Comparison of ENCODE assay signal across 8 cellular contexts in the genomic region with DNA sequence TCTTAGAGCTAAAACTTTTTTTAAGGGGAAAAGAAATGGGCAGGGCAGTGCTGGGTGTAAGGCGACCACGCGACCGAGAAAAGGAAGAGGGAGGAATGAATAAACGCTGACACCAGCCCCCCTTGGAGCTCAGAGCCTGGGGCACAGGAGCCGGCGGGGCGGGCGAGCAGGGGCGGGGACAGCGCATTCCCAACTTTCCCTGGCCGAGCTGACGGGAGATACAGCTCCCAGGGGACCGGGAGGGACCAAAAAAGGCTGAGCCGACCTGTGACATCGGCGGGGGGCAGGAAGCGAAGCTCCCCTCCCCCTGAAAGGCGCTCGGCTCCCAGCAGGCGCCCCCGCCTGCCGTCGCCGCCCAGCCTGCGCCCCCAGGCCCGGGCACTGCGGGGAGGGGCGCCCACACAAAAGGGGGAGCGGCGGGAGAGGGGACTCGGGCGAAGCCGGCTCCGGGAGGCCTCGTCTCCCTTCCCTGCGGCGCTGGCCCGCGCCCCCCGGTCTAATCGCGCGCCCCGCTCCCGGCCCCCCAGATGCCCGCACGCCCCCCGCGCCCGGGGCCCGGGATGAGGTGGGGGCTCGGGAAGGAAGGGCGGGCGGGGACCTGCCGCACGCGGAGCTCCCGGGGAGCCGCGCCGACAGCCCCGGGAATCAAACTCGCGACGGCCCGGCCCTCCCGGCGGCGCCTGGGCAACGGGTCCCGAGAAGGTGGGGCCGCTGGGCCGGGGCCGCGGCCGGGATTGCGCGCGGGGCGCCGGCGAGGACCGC. TPM values are rescaled to one million over a fixed set of nuclear protein-coding genes. Genes with fewer than 3 reads are reported as not detected.
DNase-seq lines count a peak whose midpoint lies in the region; ATAC-seq and TF ChIP-seq lines count a peak whose summit lies in the region.

No MANE protein-coding gene starts in this region.

- POLR2A ChIA-PET in CD4-positive, alpha-beta memory T cell (lab: Charles Lee; ENCODE audit: partially characterized antibody): interaction anchor here (0.9 to 2.8 kb wide), 4 partner anchors 28 to 45 kb away, joined by 3 to 12 read pairs (median 6); no protein-coding TSS in a partner anchor

- H3K23ac ChIP-seq in mesendoderm (ENCODE audit: low read length): no peak overlapping the region

- no peak overlapping the region for H2AK5ac ChIP-seq in mesendoderm (ENCODE audit: low read length)

- H3K27me3 Mint-ChIP-seq in CD4-positive, alpha-beta memory T cell: peaks cover 2 to 6% of the 10 kb centered on the region in 2 donors
- peaks cover 19% of the 10 kb centered on the region for H3K27me3 Mint-ChIP-seq in endothelial cell (ENCODE audit: unreplicated experiment)

- H3K27ac Mint-ChIP-seq in CD4-positive, alpha-beta memory T cell: no peak overlapping the region
- peak overlapping the region; percentile 68 for H3K27ac Mint-ChIP-seq in endothelial cell (ENCODE audit: unreplicated experiment)

- peak; percentile 20 for TF ChIP-seq POLR2A in transverse colon (IDR thresholded peaks at IDR 0.05)

- intact Hi-C loops in CD4-positive, alpha-beta memory T cell (cut with micrococcal nuclease): loop anchor here (5.0 kb wide), 1 partner anchor 43 kb away; no protein-coding TSS in a partner anchor
- intact Hi-C loops in transverse colon (cut with DNase I; ENCODE audit: low total_unique reads): no loop called here

- peaks cover 18 to 35% (median 25%) of the 10 kb centered on the region in 4 donors for H3K4me1 Mint-ChIP-seq in CD4-positive, alpha-beta memory T cell
- H3K4me1 Mint-ChIP-seq in endothelial cell (ENCODE audit: unreplicated experiment): peaks cover 26% of the 10 kb centered on the region

- in situ Hi-C loops in transverse colon (cut with MboI; ENCODE audit: low pct_ligation_motif_present in 1 of 4, low pct_unique_long_range_greater_than_20kb in 1 of 4, low sequenced_read_pairs in 3 of 4): no loop called here

- H3K79me1 ChIP-seq in mesendoderm (ENCODE audit: low read length): peaks cover 6% of the 10 kb centered on the region

- H3K9ac ChIP-seq in mesendoderm (ENCODE audit: low read length): peak overlapping the region; percentile 64

- TF ChIP-seq EP300 in transverse colon (IDR thresholded peaks at IDR 0.05; ENCODE audit: low read depth): no peak

- peak overlapping the region in 1 of 2 donors; percentile 28 for H3K4me3 ChIP-seq in CD4-positive, alpha-beta memory T cell (ENCODE audit: low read length in 2 of 2)
- H3K4me3 ChIP-seq in SJSA1 (peak overlapping the region; percentile 90), mesendoderm (ENCODE audit: low read length) (peak overlapping the region; percentile 37), transverse colon (peak overlapping the region; percentile 59 to 97 (median 90))

- no peak overlapping the region for H2BK15ac ChIP-seq in mesendoderm (replicated peaks; ENCODE audit: low read depth)

- peak overlapping the region; percentile 58 to 78 (median 69) for H3K4me3 Mint-ChIP-seq in CD4-positive, alpha-beta memory T cell
- H3K4me3 Mint-ChIP-seq in endothelial cell (ENCODE audit: unreplicated experiment): peak overlapping the region; percentile 92

- WGBS in mesendoderm (ENCODE audit: extremely low coverage, insufficient coverage, low lambda C conversion rate): no CpG with 5 or more reads among the region's 84 CpGs
- 2 to 8% methylated on average over 5 to 25 of the region's 84 CpGs for WGBS in transverse colon (ENCODE audit: low coverage in 1 of 2), 2 donors

- H2BK120ac ChIP-seq in mesendoderm (ENCODE audit: low read depth, low read length): peak overlapping the region; percentile 97

- no peaks in the 10 kb centered on the region for H3K9me3 Mint-ChIP-seq in CD4-positive, alpha-beta memory T cell
- H3K9me3 Mint-ChIP-seq in endothelial cell (ENCODE audit: unreplicated experiment): no peaks in the 10 kb centered on the region

- no peaks in the 10 kb centered on the region for H3K36me3 ChIP-seq in CD4-positive, alpha-beta memory T cell (ENCODE audit: insufficient read depth, low read length)
- H3K36me3 ChIP-seq in SJSA1 (peaks cover 20% of the 10 kb centered on the region), mesendoderm (ENCODE audit: control insufficient read depth, insufficient read depth, low read length) (no peaks in the 10 kb centered on the region), transverse colon (no peaks in the 10 kb centered on the region)

- CTCF ChIA-PET in CD4-positive, alpha-beta memory T cell (lab: Charles Lee; ENCODE audit: partially characterized antibody): interaction anchor here (0.9 to 1.5 kb wide), 3 partner anchors 9 to 42 kb away, joined by 3 to 4 read pairs (median 3); no protein-coding TSS in a partner anchor

- TF ChIP-seq CTCF in endothelial cell (IDR thresholded peaks at IDR 0.05; ENCODE audit: unreplicated experiment) (no peak), transverse colon (IDR thresholded peaks at IDR 0.05) (no peak)

- H4K8ac ChIP-seq in mesendoderm (ENCODE audit: low read depth, low read length): peak overlapping the region; percentile 96

- H3K79me2 ChIP-seq in mesendoderm (ENCODE audit: control insufficient read depth, insufficient read depth, low read length): peaks cover 8% of the 10 kb centered on the region

- H3K36me3 Mint-ChIP-seq in CD4-positive, alpha-beta memory T cell: no peaks in the 10 kb centered on the region
- H3K36me3 Mint-ChIP-seq in endothelial cell (ENCODE audit: low read depth, unreplicated experiment): no peaks in the 10 kb centered on the region

- peaks cover 15% of the 10 kb centered on the region for H3K4me1 ChIP-seq in CD4-positive, alpha-beta memory T cell (ENCODE audit: insufficient read depth, low read length)
- H3K4me1 ChIP-seq in SJSA1 (replicated peaks): peaks cover 57% of the 10 kb centered on the region
- H3K4me1 ChIP-seq in mesendoderm (ENCODE audit: control insufficient read depth, low read depth, low read length): peaks cover 32% of the 10 kb centered on the region
- peaks cover 15 to 62% (median 43%) of the 10 kb centered on the region in 4 donors for H3K4me1 ChIP-seq in transverse colon

- peak overlapping the region; percentile 68 for H3K56ac ChIP-seq in mesendoderm (ENCODE audit: low read length)

- H3K4me2 ChIP-seq in mesendoderm (ENCODE audit: low read length): peak overlapping the region; percentile 54

- H4K5ac ChIP-seq in mesendoderm (ENCODE audit: low read length): no peak overlapping the region

- H3K27ac ChIP-seq in CD4-positive, alpha-beta memory T cell (ENCODE audit: low read depth, low read length): no peak overlapping the region
- peak overlapping the region; percentile 99 for H3K27ac ChIP-seq in SJSA1
- peak overlapping the region; percentile 94 for H3K27ac ChIP-seq in mesendoderm (ENCODE audit: low read depth, low read length)
- peak overlapping the region; percentile 91 to 99 (median 97) for H3K27ac ChIP-seq in transverse colon

- peak overlapping the region; percentile 99 for H3K18ac ChIP-seq in mesendoderm (ENCODE audit: low read length)

- peaks cover 4% of the 10 kb centered on the region for H3K27me3 ChIP-seq in CD4-positive, alpha-beta memory T cell (ENCODE audit: insufficient read depth, low read length)
- H3K27me3 ChIP-seq in SJSA1 (replicated peaks): no peaks in the 10 kb centered on the region
- no peaks in the 10 kb centered on the region for H3K27me3 ChIP-seq in mesendoderm (ENCODE audit: insufficient read depth, low read length, poor library complexity)
- no peaks in the 10 kb centered on the region for H3K27me3 ChIP-seq in transverse colon

- peak; percentile 25 for ATAC-seq in HG02759 (IDR thresholded peaks at IDR 0.05; ENCODE audit: unreplicated experiment)
- ATAC-seq in GM18519 (IDR thresholded peaks at IDR 0.05; ENCODE audit: low FRiP score, unreplicated experiment): no peak
- ATAC-seq in HG02884 (IDR thresholded peaks at IDR 0.05; ENCODE audit: unreplicated experiment): no peak

- no peaks in the 10 kb centered on the region for H3K9me3 ChIP-seq in CD4-positive, alpha-beta memory T cell (ENCODE audit: control insufficient read depth in 1 of 2, low read length in 2 of 2)
- H3K9me3 ChIP-seq in SJSA1 (replicated peaks) (no peaks in the 10 kb centered on the region), transverse colon (no peaks in the 10 kb centered on the region)

- H2BK5ac ChIP-seq in mesendoderm (ENCODE audit: low read length): no peak overlapping the region

- H3K4ac ChIP-seq in mesendoderm (ENCODE audit: low read depth, low read length): peak overlapping the region; percentile 99

- DNase-seq in CD4-positive, alpha-beta memory T cell: peak in 1 of 5 donors; percentile 9
- peak; percentile 93 to 98 for DNase-seq in SJSA1 (ENCODE audit: low read depth in 1 of 2, low spot score in 2 of 2)
- peak; percentile 42 for DNase-seq in endothelial cell (ENCODE audit: low spot score)
- peak; percentile 91 for DNase-seq in mesendoderm
- peak; percentile 66 for DNase-seq in transverse colon

RNA-seq across cellular contexts. Expression of a gene that starts 0.6 kb away (rescaled TPM):
- total RNA-seq in CD4-positive, alpha-beta memory T cell: under 1 TPM; 0.61 to 0.90 TPM
- not detected for polyA plus RNA-seq in CD4-positive, alpha-beta memory T cell
- total RNA-seq in SJSA1 (2014; rRNA removed; shearing (Covaris generic)): 16.7 and 27.3 TPM in 2 replicates
- total RNA-seq in endothelial cell (ENCODE audit: unreplicated experiment) (13.3 TPM), transverse colon (10 to 100 TPM; 20.2 to 27.3 (median 24.6) TPM)
- 7.0 TPM for polyA plus RNA-seq in mesendoderm (2013, experiment 1 of 2)
- 7.6 TPM for polyA plus RNA-seq in mesendoderm (2013, experiment 2 of 2)

RNA-seq across cellular contexts. Expression of a gene that starts 33.5 kb away (rescaled TPM):
- 10 to 100 TPM; 76.0 to 76.6 TPM for total RNA-seq in CD4-positive, alpha-beta memory T cell
- polyA plus RNA-seq in CD4-positive, alpha-beta memory T cell: 10 to 100 TPM; 30.6 to 50.2 TPM
- total RNA-seq in SJSA1 (2014; rRNA removed; shearing (Covaris generic)): 50.7 and 116 TPM in 2 replicates
- total RNA-seq in endothelial cell (ENCODE audit: unreplicated experiment): 43.7 TPM
- polyA plus RNA-seq in mesendoderm (2013, experiment 1 of 2): 43.9 TPM
- 44.0 TPM for polyA plus RNA-seq in mesendoderm (2013, experiment 2 of 2)
- total RNA-seq in transverse colon: 10 to 100 TPM; 44.0 to 65.1 (median 50.1) TPM

RNA-seq across cellular contexts. Expression of a gene that starts 52.4 kb away (rescaled TPM):
- 100 to 1,000 TPM; 242 to 257 TPM for total RNA-seq in CD4-positive, alpha-beta memory T cell
- polyA plus RNA-seq in CD4-positive, alpha-beta memory T cell: 10 to 100 TPM; 32.4 to 59.3 TPM
- 535 and 581 TPM in 2 replicates for total RNA-seq in SJSA1 (2014; rRNA removed; shearing (Covaris generic))
- 201 TPM for total RNA-seq in endothelial cell (ENCODE audit: unreplicated experiment)
- 461 TPM for polyA plus RNA-seq in mesendoderm (2013, experiment 1 of 2)
- polyA plus RNA-seq in mesendoderm (2013, experiment 2 of 2): 462 TPM
- 100 to 1,000 TPM; 122 to 174 (median 143) TPM for total RNA-seq in transverse colon
